In genomic region chr10:25641576-25641975, GRCh38 we compare ENCODE assay signal across 26 cellular contexts.
"Had no signal": no experiment of that assay in that cellular context is flagged by ENCODE, and none has a peak within 500 bp of the region (broad histone marks: within the 10 kb centered on the region; RNA-seq: fewer than 3 reads in every experiment).

No MANE protein-coding gene starts in this region.

- DNase-seq: activated CD4-positive, alpha-beta memory T cell treated with anti-CD3 and anti-CD28 coated beads for 36 hours; activated CD4-positive, alpha-beta T cell treated with anti-CD3 and anti-CD28 coated beads for 36 hours; activated CD4-positive, alpha-beta T cell treated with anti-CD3 and anti-CD28 coated beads, Interleukin-2, amount 10 ng/mL, durations not matched to agents 24 days and 14 days; activated CD4-positive, CD25-positive, alpha-beta regulatory T cell; activated CD4-positive, CD25-positive, alpha-beta regulatory T cell treated with anti-CD3 and anti-CD28 coated beads, Interleukin-2, amount 50 U/mL, for 72 hours; activated CD8-positive, alpha-beta memory T cell treated with anti-CD3 and anti-CD28 coated beads, Interleukin-2, amount 10 ng/mL, durations not matched to agents 7 days and 5 days; activated CD8-positive, alpha-beta memory T cell treated with anti-CD3 and anti-CD28 coated beads, Interleukin-2, amount 50 U/mL, for 4 hours; activated CD8-positive, alpha-beta T cell treated with anti-CD3 and anti-CD28 coated beads, Interleukin-2, amount 10 ng/mL, durations not matched to agents 7 days and 5 days; activated effector memory CD4-positive, alpha-beta T cell treated with anti-CD3 and anti-CD28 coated beads, Interleukin-2, amount 50 U/mL, for 16 hours; activated naive CD4-positive, alpha-beta T cell treated with anti-CD3 and anti-CD28 coated beads, Interleukin-2, amount 10 ng/mL, durations not matched to agents 7 days and 5 days; activated naive CD8-positive, alpha-beta T cell treated with anti-CD3 and anti-CD28 coated beads, Interleukin-2, amount 10 ng/mL, durations not matched to agents 7 days and 5 days; activated T-cell treated with anti-CD3 and anti-CD28 coated beads, Interleukin-2, amount 50 U/mL, for 1 hour; activated T-cell treated with anti-CD3 and anti-CD28 coated beads, Interleukin-2, amount 50 U/mL, for 48 hours; amniotic stem cell; anterior cingulate cortex; brain microvascular endothelial cell; dorsolateral prefrontal cortex; endodermal cell; foreskin fibroblast; gastrocnemius medialis; glutamatergic neuron; heart right ventricle; T-helper 2 cell had no signal

- H3K27ac ChIP-seq: brain microvascular endothelial cell, coronary artery, gastrocnemius medialis, heart right ventricle had no signal

- H3K4me3 ChIP-seq: coronary artery, dorsolateral prefrontal cortex, gastrocnemius medialis, heart right ventricle had no signal

- ATAC-seq: activated CD4-positive, alpha-beta T cell treated with anti-CD3 and anti-CD28 coated beads for 36 hours; activated CD8-positive, alpha-beta memory T cell treated with anti-CD3 and anti-CD28 coated beads, Interleukin-2, amount 10 ng/mL, durations not matched to agents 7 days and 5 days; activated CD8-positive, alpha-beta T cell treated with anti-CD3 and anti-CD28 coated beads, Interleukin-2, amount 10 ng/mL, durations not matched to agents 7 days and 5 days; activated naive CD4-positive, alpha-beta T cell treated with anti-CD3 and anti-CD28 coated beads, Interleukin-2, amount 50 U/mL, for 72 hours; esophagus mucosa; gastrocnemius medialis; heart right ventricle had no signal

- H3K36me3 ChIP-seq: brain microvascular endothelial cell, gastrocnemius medialis, heart right ventricle had no signal

- H3K9me3 ChIP-seq: gastrocnemius medialis, heart right ventricle had no signal

- H3K27me3 ChIP-seq: brain microvascular endothelial cell, dorsolateral prefrontal cortex, gastrocnemius medialis, heart right ventricle had no signal

- H3K4me1 ChIP-seq: gastrocnemius medialis, heart right ventricle had no signal
